Comparison of ENCODE assay signal across 8 cellular contexts in genomic region chr12:52175411-52176350, GRCh38. TPM values are rescaled to one million over a fixed set of nuclear protein-coding genes. Genes with fewer than 3 reads are reported as not detected.
DNase-seq lines count a peak whose midpoint lies in the region; ATAC-seq, FAIRE-seq and TF ChIP-seq lines count a peak whose summit lies in the region.

No MANE protein-coding gene starts in this region.

- H3K36me3 ChIP-seq in A673 (ENCODE audit: insufficient read depth, low read length, poor library complexity, severe bottlenecking): no peaks in the 10 kb centered on the region
- H3K36me3 ChIP-seq in MG63: peaks cover 88% of the 10 kb centered on the region
- H3K36me3 ChIP-seq in kidney (ENCODE audit: control insufficient read depth in 1 of 2, insufficient read depth in 2 of 2, low read length in 2 of 2): no peaks in the 10 kb centered on the region
- no peaks in the 10 kb centered on the region for H3K36me3 ChIP-seq in naive thymus-derived CD4-positive, alpha-beta T cell (ENCODE audit: control insufficient read depth in 2 of 3, insufficient read depth in 3 of 3, low read length in 3 of 3)
- H3K36me3 ChIP-seq in OCI-LY7 (ENCODE audit: insufficient read depth, low read length): no peaks in the 10 kb centered on the region

- POLR2A ChIA-PET in A673 (lab: Charles Lee; ENCODE audit: low non-redundant PET): no interaction called here
- POLR2A ChIA-PET in naive thymus-derived CD4-positive, alpha-beta T cell (lab: Charles Lee): no interaction called here
- POLR2A ChIA-PET in OCI-LY7 (lab: Charles Lee): no interaction called here

- no peaks in the 10 kb centered on the region for H3K36me3 Mint-ChIP-seq in naive thymus-derived CD4-positive, alpha-beta T cell

- peak overlapping the region in 1 of 10 donors; percentile 16 for H3K4me3 Mint-ChIP-seq in naive thymus-derived CD4-positive, alpha-beta T cell

- no peak overlapping the region for H2AFZ ChIP-seq in OCI-LY7 (ENCODE audit: low read length)

- peak; percentile 29; the same call in 1 of the 2 replicates for TF ChIP-seq CTCF in A673 (conservative IDR thresholded peaks at IDR 0.05; ENCODE audit: low read depth, low read length)
- TF ChIP-seq CTCF in kidney (IDR thresholded peaks at IDR 0.05; ENCODE audit: borderline replicate concordance, extremely low read depth, insufficient read depth): peak; percentile 20
- TF ChIP-seq CTCF in OCI-LY7 (conservative IDR thresholded peaks at IDR 0.05; ENCODE audit: low read length): no peak

- no peaks in the 10 kb centered on the region for H4K20me1 ChIP-seq in OCI-LY7 (ENCODE audit: insufficient read depth, low read length)

- no peak for FAIRE-seq in kidney (lab: Jason Lieb, UNC)

- H3K27ac Mint-ChIP-seq in naive thymus-derived CD4-positive, alpha-beta T cell: no peak overlapping the region

- ATAC-seq in naive thymus-derived CD4-positive, alpha-beta T cell: no peak

- H3K9me3 Mint-ChIP-seq in naive thymus-derived CD4-positive, alpha-beta T cell: peaks cover 0 to 1% (median 0%) of the 10 kb centered on the region in 11 donors

- CTCF ChIA-PET in A673 (lab: Charles Lee): no interaction called here
- CTCF ChIA-PET in naive thymus-derived CD4-positive, alpha-beta T cell (lab: Charles Lee): interaction anchor here (0.6 kb wide), 1 partner anchor 103 kb away, joined by 3 read pairs; no protein-coding TSS in a partner anchor
- CTCF ChIA-PET in OCI-LY7 (lab: Charles Lee; ENCODE audit: unreplicated experiment): no interaction called here

- DNase-seq in A673 (ENCODE audit: low spot score) (peak; percentile 84), MG63 (peak; percentile 71), SW480 (ENCODE audit: low spot score) (peak; percentile 95), kidney (no peak), retina (no peak), OCI-LY7 (ENCODE audit: low spot score) (no peak)
- DNase-seq in central memory CD4-positive, alpha-beta T cell: no peak
- DNase-seq in naive thymus-derived CD4-positive, alpha-beta T cell: no peak

- no peaks in the 10 kb centered on the region for H3K27me3 Mint-ChIP-seq in naive thymus-derived CD4-positive, alpha-beta T cell

- H3K4me3 ChIP-seq in A673 (ENCODE audit: low read depth, low read length, poor library complexity, severe bottlenecking): no peak overlapping the region
- H3K4me3 ChIP-seq in MG63: no peak overlapping the region
- H3K4me3 ChIP-seq in kidney (ENCODE audit: low read length in 2 of 2): no peak overlapping the region
- H3K4me3 ChIP-seq in naive thymus-derived CD4-positive, alpha-beta T cell (ENCODE audit: low read length): no peak overlapping the region
- no peak overlapping the region for H3K4me3 ChIP-seq in OCI-LY7 (ENCODE audit: low read depth, low read length, poor library complexity, severe bottlenecking)

- H3K79me2 ChIP-seq in OCI-LY7 (ENCODE audit: insufficient read depth, low read depth, low read length): no peaks in the 10 kb centered on the region

- no peak overlapping the region for H3K4me2 ChIP-seq in OCI-LY7 (ENCODE audit: low read length)

- peaks cover 0 to 6% (median 0%) of the 10 kb centered on the region in 7 donors for H3K4me1 Mint-ChIP-seq in naive thymus-derived CD4-positive, alpha-beta T cell

- H3K4me1 ChIP-seq in A673 (ENCODE audit: insufficient read depth, low read length, poor library complexity, severe bottlenecking) (peaks cover 18% of the 10 kb centered on the region), kidney (ENCODE audit: control insufficient read depth in 1 of 2, insufficient read depth in 1 of 2, low read depth in 1 of 2, low read length in 2 of 2) (peaks cover 0 to 2% of the 10 kb centered on the region in 2 donors), OCI-LY7 (ENCODE audit: insufficient read depth, low read length, poor library complexity, severe bottlenecking) (no peaks in the 10 kb centered on the region)
- H3K4me1 ChIP-seq in naive thymus-derived CD4-positive, alpha-beta T cell (ENCODE audit: control insufficient read depth in 2 of 2, insufficient read depth in 2 of 2, low read length in 2 of 2): no peaks in the 10 kb centered on the region

- no TSS peak for BruUV-seq in A673 (replicated peaks; lab: Mats Ljungman, UMichigan)
- BruUV-seq in OCI-LY7 (replicated peaks; lab: Mats Ljungman, UMichigan): no TSS peak

- H3K27me3 ChIP-seq in A673 (replicated peaks; ENCODE audit: insufficient read depth, low read depth, low read length, poor library complexity) (no peaks in the 10 kb centered on the region), MG63 (no peaks in the 10 kb centered on the region)
- no peaks in the 10 kb centered on the region for H3K27me3 ChIP-seq in naive thymus-derived CD4-positive, alpha-beta T cell (ENCODE audit: control insufficient read depth in 2 of 2, insufficient read depth in 2 of 2, low read length in 2 of 2)

- no peak overlapping the region for H3K9ac ChIP-seq in kidney (ENCODE audit: low read length in 2 of 2)

- H3K9me2 ChIP-seq in OCI-LY7 (ENCODE audit: insufficient read depth, low read length): no peaks in the 10 kb centered on the region

- peak overlapping the region; percentile 89 for H3K27ac ChIP-seq in A673 (ENCODE audit: low read depth, low read length, poor library complexity, severe bottlenecking)
- peak overlapping the region; percentile 72 to 76 for H3K27ac ChIP-seq in kidney (ENCODE audit: low read depth in 2 of 2, low read length in 2 of 2)
- no peak overlapping the region for H3K27ac ChIP-seq in naive thymus-derived CD4-positive, alpha-beta T cell (ENCODE audit: low read depth, low read length)
- H3K27ac ChIP-seq in OCI-LY7 (ENCODE audit: low read depth, low read length, poor library complexity, severe bottlenecking): no peak overlapping the region

- intact Hi-C loops in A673 (cut with micrococcal nuclease; ENCODE audit: unreplicated experiment) (no loop called here), kidney (cut with DNase I) (no loop called here), OCI-LY7 (cut with micrococcal nuclease; ENCODE audit: unreplicated experiment) (no loop called here)
- intact Hi-C loops in naive thymus-derived CD4-positive, alpha-beta T cell (cut with micrococcal nuclease): no loop called here

- H3K9me3 ChIP-seq in A673 (ENCODE audit: low read depth, low read length, poor library complexity, severe bottlenecking): no peaks in the 10 kb centered on the region
- H3K9me3 ChIP-seq in MG63: no peaks in the 10 kb centered on the region
- H3K9me3 ChIP-seq in kidney (ENCODE audit: control insufficient read depth in 1 of 2, low read length in 2 of 2): no peaks in the 10 kb centered on the region
- no peaks in the 10 kb centered on the region for H3K9me3 ChIP-seq in naive thymus-derived CD4-positive, alpha-beta T cell (ENCODE audit: control insufficient read depth in 2 of 3, low read length in 3 of 3)
- H3K9me3 ChIP-seq in OCI-LY7 (ENCODE audit: low read length): no peaks in the 10 kb centered on the region

RNA-seq across cellular contexts. Expression of gene KRT80, which starts 16.1 kb away (rescaled TPM):
- total RNA-seq in A673 (2021) (0.33 and 1.0 TPM in 2 replicates), kidney (12.3 TPM), OCI-LY7 (2022) (not detected in 2 replicates)
- total RNA-seq in MG63 (2014; rRNA removed; shearing (Covaris generic); ENCODE audit: low replicate concordance): 12.0 and 18.2 TPM in 2 replicates
- polyA plus RNA-seq in kidney (ENCODE audit: insufficient read depth, low read depth, low replicate concordance): 1.0 TPM
- under 1 TPM in 1 of 5 experiments, not detected in 4; 0.12 TPM for total RNA-seq in naive thymus-derived CD4-positive, alpha-beta T cell
- not detected for polyA plus RNA-seq in naive thymus-derived CD4-positive, alpha-beta T cell
- not detected in 2 replicates for total RNA-seq in OCI-LY7 (2014; rRNA removed; shearing (Covaris generic))

RNA-seq across cellular contexts. Expression of gene KRT7, which starts 57.4 kb away (rescaled TPM):
- total RNA-seq in A673 (2021): 0.79 and 1.0 TPM in 2 replicates
- total RNA-seq in MG63 (2014; rRNA removed; shearing (Covaris generic); ENCODE audit: low replicate concordance): 163 and 302 TPM in 2 replicates
- total RNA-seq in kidney: 1,490 TPM
- 173 TPM for polyA plus RNA-seq in kidney (ENCODE audit: insufficient read depth, low read depth, low replicate concordance)
- total RNA-seq in naive thymus-derived CD4-positive, alpha-beta T cell: 10 to 100 TPM in 1 of 5 experiments, not detected in 4; 36.1 TPM
- not detected for polyA plus RNA-seq in naive thymus-derived CD4-positive, alpha-beta T cell
- total RNA-seq in OCI-LY7 (2014; rRNA removed; shearing (Covaris generic)): not detected in 2 replicates
- total RNA-seq in OCI-LY7 (2022): 1.9 TPM in 1 of 2 replicates, not detected in the other

Comparison
In these comparisons a context has a peak if more than half of its experiments do, and no peak if none do; other contexts are left out.
1. DNase-seq: peak in A673 (single experiment), MG63 (single experiment) and SW480 (single experiment); none in kidney (single experiment), central memory CD4-positive, alpha-beta T cell (single experiment), retina (single experiment), naive thymus-derived CD4-positive, alpha-beta T cell (0 of 9) and OCI-LY7 (single experiment).
2. H3K27ac ChIP-seq: peak in A673 (single experiment) and kidney (2 of 2); none in naive thymus-derived CD4-positive, alpha-beta T cell (single experiment) and OCI-LY7 (single experiment).